8 cellular contexts compared by ENCODE assay signal in genomic region chr12:130775953-130776856, GRCh38.
DNase-seq lines count a peak whose midpoint lies in the region; ATAC-seq and TF ChIP-seq lines count a peak whose summit lies in the region.

No MANE protein-coding gene starts in this region.

- H3K4me3 Mint-ChIP-seq in activated naive CD8-positive, alpha-beta T cell treated with anti-CD3 and anti-CD28 coated beads, Interleukin-2, amount 50 U/mL, for 24 hours: peak overlapping the region; percentile 74

- H3K9me2 ChIP-seq in GM23248 (ENCODE audit: insufficient read depth): no peaks in the 10 kb centered on the region

- H3K27ac ChIP-seq in A673 (ENCODE audit: low read depth, low read length, poor library complexity, severe bottlenecking) (no peak overlapping the region), GM23248 (peak overlapping the region; percentile 31; the same call in 1 of the 2 replicates), left ventricle myocardium inferior (replicated peaks) (no peak overlapping the region), upper lobe of right lung (no peak overlapping the region)

- no peaks in the 10 kb centered on the region for H3K36me3 ChIP-seq in A673 (ENCODE audit: insufficient read depth, low read length, poor library complexity, severe bottlenecking)
- no peaks in the 10 kb centered on the region for H3K36me3 ChIP-seq in GM23248 (ENCODE audit: low read depth)
- peaks cover 11% of the 10 kb centered on the region for H3K36me3 ChIP-seq in left ventricle myocardium inferior
- H3K36me3 ChIP-seq in upper lobe of right lung: no peaks in the 10 kb centered on the region

- H3K4me1 ChIP-seq in A673 (ENCODE audit: insufficient read depth, low read length, poor library complexity, severe bottlenecking): no peaks in the 10 kb centered on the region
- peaks cover 12% of the 10 kb centered on the region for H3K4me1 ChIP-seq in GM23248 (ENCODE audit: insufficient read depth)
- H3K4me1 ChIP-seq in left ventricle myocardium inferior: peaks cover 15% of the 10 kb centered on the region
- peaks cover 4% of the 10 kb centered on the region for H3K4me1 ChIP-seq in upper lobe of right lung

- 4% methylated on average over 41 of the region's 41 CpGs for WGBS in GM23248 (ENCODE audit: low coverage in 1 of 2, low lambda C conversion rate in 2 of 2, missing lambda C conversion rate in 2 of 2), 2 experiments

- peak overlapping the region; percentile 33; the same call in 1 of the 2 replicates for H3K9ac ChIP-seq in GM23248

- H3K27ac Mint-ChIP-seq in activated naive CD8-positive, alpha-beta T cell treated with anti-CD3 and anti-CD28 coated beads, Interleukin-2, amount 50 U/mL, for 24 hours: no peak overlapping the region

- POLR2A ChIA-PET in A673 (lab: Charles Lee; ENCODE audit: low non-redundant PET): no interaction called here

- in situ Hi-C loops in GM23248 (cut with MboI) (no loop called here), KBM-7 (cut with MboI; ENCODE audit: low pct_unique_long_range_greater_than_20kb, low sequenced_read_pairs) (no loop called here)

- H3K9me3 ChIP-seq in A673 (ENCODE audit: low read depth, low read length, poor library complexity, severe bottlenecking) (no peaks in the 10 kb centered on the region), GM23248 (ENCODE audit: low read depth) (no peaks in the 10 kb centered on the region), left ventricle myocardium inferior (replicated peaks) (no peaks in the 10 kb centered on the region), upper lobe of right lung (no peaks in the 10 kb centered on the region)

- H3K27me3 ChIP-seq in A673 (replicated peaks; ENCODE audit: insufficient read depth, low read depth, low read length, poor library complexity) (no peaks in the 10 kb centered on the region), GM23248 (replicated peaks; ENCODE audit: insufficient read depth) (no peaks in the 10 kb centered on the region), left ventricle myocardium inferior (ENCODE audit: low read depth) (peaks cover 48% of the 10 kb centered on the region), upper lobe of right lung (peaks cover 7% of the 10 kb centered on the region)

- no peaks in the 10 kb centered on the region for H3K79me2 ChIP-seq in GM23248 (ENCODE audit: insufficient read depth)

- intact Hi-C loops in A673 (cut with micrococcal nuclease; ENCODE audit: unreplicated experiment) (no loop called here), left ventricle myocardium inferior (cut with micrococcal nuclease) (no loop called here), posterior cingulate gyrus (cut with DNase I) (no loop called here), upper lobe of right lung (cut with DNase I) (no loop called here)

- H3K4me1 Mint-ChIP-seq in activated naive CD8-positive, alpha-beta T cell treated with anti-CD3 and anti-CD28 coated beads, Interleukin-2, amount 50 U/mL, for 24 hours: peaks cover 14% of the 10 kb centered on the region

- peaks cover 12% of the 10 kb centered on the region for H3F3A ChIP-seq in GM23248 (ENCODE audit: insufficient read depth)

- H3K27me3 Mint-ChIP-seq in activated naive CD8-positive, alpha-beta T cell treated with anti-CD3 and anti-CD28 coated beads, Interleukin-2, amount 50 U/mL, for 24 hours: peaks cover 30% of the 10 kb centered on the region

- peak; percentile 96 for ATAC-seq in activated naive CD8-positive, alpha-beta T cell treated with anti-CD3 and anti-CD28 coated beads, Interleukin-2, amount 50 U/mL, for 24 hours
- ATAC-seq in upper lobe of right lung: peak; percentile 68

- peak overlapping the region; percentile 74 for H2AFZ ChIP-seq in GM23248

- H3K36me3 Mint-ChIP-seq in activated naive CD8-positive, alpha-beta T cell treated with anti-CD3 and anti-CD28 coated beads, Interleukin-2, amount 50 U/mL, for 24 hours (ENCODE audit: low read depth): no peaks in the 10 kb centered on the region

- CTCF ChIA-PET in A673 (lab: Charles Lee): no interaction called here

- peak; percentile 65 for DNase-seq in A673 (ENCODE audit: low spot score)
- peak; percentile 94 for DNase-seq in GM23248
- DNase-seq in RPMI7951 (ENCODE audit: low read depth): peak; percentile 90
- DNase-seq in activated naive CD8-positive, alpha-beta T cell treated with anti-CD3 and anti-CD28 coated beads, Interleukin-2, amount 50 U/mL, for 24 hours: peak; percentile 74
- DNase-seq in left ventricle myocardium inferior: no peak
- peak; percentile 37 to 97 (median 79) for DNase-seq in posterior cingulate gyrus
- DNase-seq in upper lobe of right lung: no peak
- no peak for DNase-seq in KBM-7

- TF ChIP-seq CTCF in A673 (conservative IDR thresholded peaks at IDR 0.05; ENCODE audit: low read depth, low read length): no peak
- TF ChIP-seq CTCF in left ventricle myocardium inferior (IDR thresholded peaks at IDR 0.05; ENCODE audit: borderline replicate concordance): no peak
- TF ChIP-seq CTCF in upper lobe of right lung (IDR thresholded peaks at IDR 0.05): no peak

- BruUV-seq in A673 (replicated peaks; lab: Mats Ljungman, UMichigan): no TSS peak

- H3K4me2 ChIP-seq in GM23248 (ENCODE audit: unreplicated experiment): peak overlapping the region; percentile 95

- H3K4me3 ChIP-seq in A673 (ENCODE audit: low read depth, low read length, poor library complexity, severe bottlenecking) (peak overlapping the region; percentile 8), GM23248 (peak overlapping the region; percentile 67), left ventricle myocardium inferior (peak overlapping the region; percentile 53), upper lobe of right lung (peak overlapping the region; percentile 19)

- no peaks in the 10 kb centered on the region for H4K20me1 ChIP-seq in GM23248 (ENCODE audit: insufficient read depth)

- H3K9me3 Mint-ChIP-seq in activated naive CD8-positive, alpha-beta T cell treated with anti-CD3 and anti-CD28 coated beads, Interleukin-2, amount 50 U/mL, for 24 hours: no peaks in the 10 kb centered on the region

Comparison
In these comparisons a context has a peak if more than half of its experiments do, and no peak if none do; other contexts are left out.
1. DNase-seq: peak in A673 (single experiment), GM23248 (single experiment), RPMI7951 (single experiment), activated naive CD8-positive, alpha-beta T cell treated with anti-CD3 and anti-CD28 coated beads, Interleukin-2, amount 50 U/mL, for 24 hours (single experiment) and posterior cingulate gyrus (10 of 10); none in left ventricle myocardium inferior (single experiment), upper lobe of right lung (single experiment) and KBM-7 (single experiment).
2. H3K4me3 ChIP-seq: peak in every context shown above with its lines; median percentile 67 in GM23248; 53 in left ventricle myocardium inferior; 19 in upper lobe of right lung; 8 in A673.